3 cellular contexts compared by ENCODE assay signal in genomic region chr1:25387096-25387495, GRCh38. TPM values are rescaled to one million over a fixed set of nuclear protein-coding genes. Genes with fewer than 3 reads are reported as not detected.
"Had no signal": no experiment of that assay in that cellular context is flagged by ENCODE, and none has a peak within 500 bp of the region (broad histone marks: within the 10 kb centered on the region; RNA-seq: fewer than 3 reads in every experiment).

No MANE protein-coding gene starts in this region.

RNA-seq across cellular contexts. Expression of gene RHCE, which starts 33.5 kb away (rescaled TPM):
- total RNA-seq: activated B cell treated with CpG ODN at 0.5 μM for 24 hours; activated T-helper 1 cell treated with anti-CD3 and anti-CD28 coated beads, Interleukin-12 subunit alpha, Interleukin-12 subunit beta, Interleukin-2, Interleukin-4 antibody, amounts not matched to agents 30 ng/mL and 10 ng/mL and 1 ng/mL, durations not matched to agents 14 hours and 24 hours and 36 hours had no signal
- polyA plus RNA-seq: aorta had no signal
